In genomic region chr22:21937821-21938070, GRCh38 we compare ENCODE assay signal across 2 cellular contexts.
TF ChIP-seq lines count a peak whose summit lies in the region.

No MANE protein-coding gene starts in this region.

TF ChIP-seq in IMR-90, 13 proteins besides CTCF, POLR2A, EP300 and RAD21:
- TF ChIP-seq MXI1 (IDR thresholded peaks at IDR 0.05; ENCODE audit: borderline replicate concordance, low read depth, low read length) (peak; percentile 94; the same call in 1 of the 2 replicates), CEBPB (IDR thresholded peaks at IDR 0.05; ENCODE audit: low read depth, low read length) (peak; percentile 92), BHLHE40 (IDR thresholded peaks at IDR 0.05; ENCODE audit: low read depth, low read length) (peak; percentile 12; the same call in 1 of the 2 replicates), MAZ (IDR thresholded peaks at IDR 0.05; ENCODE audit: borderline replicate concordance, low read depth, low read length) (no peak)
TF ChIP-seq in IMR-90: peak in this region for 3.

TF ChIP-seq in HepG2, 621 proteins besides CTCF, POLR2A, EP300 and RAD21:
- TF ChIP-seq ZNF670 (CRISPR knock-in tag; IDR thresholded peaks at IDR 0.05; ENCODE audit: borderline replicate concordance), result peak; percentile 14; the same call in 1 of the 2 replicates
- TF ChIP-seq ZNF800 (CRISPR knock-in tag; IDR thresholded peaks at IDR 0.05), result 0 out of 2 replicates have a peak, but pooled peaks have one; percentile 3
- peak; percentile 20; the same call in 1 of the 2 replicates for TF ChIP-seq CEBPB (IDR thresholded peaks at IDR 0.05; ENCODE audit: borderline replicate concordance, low read depth, low read length)
- no peak for TF ChIP-seq ZFP82 (CRISPR knock-in tag; IDR thresholded peaks at IDR 0.05; ENCODE audit: borderline replicate concordance)
